8 cellular contexts compared by ENCODE assay signal in genomic region chr17:39547713-39548478, GRCh38. TPM values are rescaled to one million over a fixed set of nuclear protein-coding genes. Genes with fewer than 3 reads are reported as not detected.
A peak's percentile ranks its signal among the peaks of the same experiment; 100 is the strongest.
DNase-seq lines count a peak whose midpoint lies in the region; ATAC-seq and TF ChIP-seq lines count a peak whose summit lies in the region.

No MANE protein-coding gene starts in this region.

- TF ChIP-seq CTCF in GM12872 (IDR thresholded peaks at IDR 0.05; ENCODE audit: insufficient read depth, low read depth, low read length) (peak; percentile 97), cardiac fibroblast (IDR thresholded peaks at IDR 0.05; ENCODE audit: low read depth, low read length) (peak; percentile 84)

- DNase-seq in NAMALWA (ENCODE audit: low spot score): peak; percentile 80
- peak; percentile 60 for DNase-seq in activated CD4-positive, CD25-positive, alpha-beta regulatory T cell treated with anti-CD3 and anti-CD28 coated beads, Interleukin-2, amount 50 U/mL, for 16 hours (ENCODE audit: low read depth, low spot score)
- DNase-seq in cardiac fibroblast (ENCODE audit: low read depth in 2 of 2): peak; percentile 57 to 64
- DNase-seq in left lobe of liver (ENCODE audit: low spot score): peak; percentile 60
- DNase-seq in stimulated activated CD4-positive, alpha-beta T cell treated with anti-CD3 and anti-CD28 coated beads, Interleukin-4, amount 100 ng/mL, for 48 hours (ENCODE audit: low read depth in 2 of 2): peak; percentile 47 to 83
- no peak for DNase-seq in NCI-H128 (lab: John Stamatoyannopoulos, UW; ENCODE audit: unreplicated experiment)

- no peak overlapping the region for H3K4me3 ChIP-seq in cardiac fibroblast (replicated peaks in 1 of 2; ENCODE audit: low read depth in 2 of 2, low read length in 2 of 2)

- ATAC-seq in left lobe of liver: peak; percentile 83
- ATAC-seq in GM21825 (IDR thresholded peaks at IDR 0.05; ENCODE audit: unreplicated experiment): no peak

RNA-seq across cellular contexts. Expression of gene NEUROD2, which starts 59.8 kb away (rescaled TPM):
- total RNA-seq in left lobe of liver: not detected
